In the genomic region with DNA sequence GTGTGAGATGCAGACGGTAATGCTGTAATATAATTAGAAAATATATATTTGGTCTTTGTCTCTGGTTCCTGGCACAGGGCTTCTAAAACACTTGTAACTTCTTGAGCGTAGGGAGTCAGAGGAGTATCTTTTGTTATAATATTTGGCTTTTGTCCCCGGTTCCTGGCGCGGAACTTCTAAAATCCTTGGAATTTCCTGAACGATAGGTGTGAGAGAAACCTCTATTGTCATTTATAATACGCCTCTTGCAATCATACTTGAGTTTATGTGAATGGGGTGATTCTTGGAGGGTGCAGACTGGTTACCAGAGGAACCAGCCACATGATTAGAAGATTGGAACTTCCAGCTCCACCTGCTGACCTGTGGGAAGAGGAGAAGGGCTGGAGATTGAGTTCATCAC, we compare ENCODE assay signal across 1 cellular context.
TF ChIP-seq lines count a peak whose summit lies in the region.

No MANE protein-coding gene starts in this region.

TF ChIP-seq in GM23338, 12 proteins besides CTCF, POLR2A, EP300 and RAD21 (continued from another document):
- TF ChIP-seq, protein P1, sequence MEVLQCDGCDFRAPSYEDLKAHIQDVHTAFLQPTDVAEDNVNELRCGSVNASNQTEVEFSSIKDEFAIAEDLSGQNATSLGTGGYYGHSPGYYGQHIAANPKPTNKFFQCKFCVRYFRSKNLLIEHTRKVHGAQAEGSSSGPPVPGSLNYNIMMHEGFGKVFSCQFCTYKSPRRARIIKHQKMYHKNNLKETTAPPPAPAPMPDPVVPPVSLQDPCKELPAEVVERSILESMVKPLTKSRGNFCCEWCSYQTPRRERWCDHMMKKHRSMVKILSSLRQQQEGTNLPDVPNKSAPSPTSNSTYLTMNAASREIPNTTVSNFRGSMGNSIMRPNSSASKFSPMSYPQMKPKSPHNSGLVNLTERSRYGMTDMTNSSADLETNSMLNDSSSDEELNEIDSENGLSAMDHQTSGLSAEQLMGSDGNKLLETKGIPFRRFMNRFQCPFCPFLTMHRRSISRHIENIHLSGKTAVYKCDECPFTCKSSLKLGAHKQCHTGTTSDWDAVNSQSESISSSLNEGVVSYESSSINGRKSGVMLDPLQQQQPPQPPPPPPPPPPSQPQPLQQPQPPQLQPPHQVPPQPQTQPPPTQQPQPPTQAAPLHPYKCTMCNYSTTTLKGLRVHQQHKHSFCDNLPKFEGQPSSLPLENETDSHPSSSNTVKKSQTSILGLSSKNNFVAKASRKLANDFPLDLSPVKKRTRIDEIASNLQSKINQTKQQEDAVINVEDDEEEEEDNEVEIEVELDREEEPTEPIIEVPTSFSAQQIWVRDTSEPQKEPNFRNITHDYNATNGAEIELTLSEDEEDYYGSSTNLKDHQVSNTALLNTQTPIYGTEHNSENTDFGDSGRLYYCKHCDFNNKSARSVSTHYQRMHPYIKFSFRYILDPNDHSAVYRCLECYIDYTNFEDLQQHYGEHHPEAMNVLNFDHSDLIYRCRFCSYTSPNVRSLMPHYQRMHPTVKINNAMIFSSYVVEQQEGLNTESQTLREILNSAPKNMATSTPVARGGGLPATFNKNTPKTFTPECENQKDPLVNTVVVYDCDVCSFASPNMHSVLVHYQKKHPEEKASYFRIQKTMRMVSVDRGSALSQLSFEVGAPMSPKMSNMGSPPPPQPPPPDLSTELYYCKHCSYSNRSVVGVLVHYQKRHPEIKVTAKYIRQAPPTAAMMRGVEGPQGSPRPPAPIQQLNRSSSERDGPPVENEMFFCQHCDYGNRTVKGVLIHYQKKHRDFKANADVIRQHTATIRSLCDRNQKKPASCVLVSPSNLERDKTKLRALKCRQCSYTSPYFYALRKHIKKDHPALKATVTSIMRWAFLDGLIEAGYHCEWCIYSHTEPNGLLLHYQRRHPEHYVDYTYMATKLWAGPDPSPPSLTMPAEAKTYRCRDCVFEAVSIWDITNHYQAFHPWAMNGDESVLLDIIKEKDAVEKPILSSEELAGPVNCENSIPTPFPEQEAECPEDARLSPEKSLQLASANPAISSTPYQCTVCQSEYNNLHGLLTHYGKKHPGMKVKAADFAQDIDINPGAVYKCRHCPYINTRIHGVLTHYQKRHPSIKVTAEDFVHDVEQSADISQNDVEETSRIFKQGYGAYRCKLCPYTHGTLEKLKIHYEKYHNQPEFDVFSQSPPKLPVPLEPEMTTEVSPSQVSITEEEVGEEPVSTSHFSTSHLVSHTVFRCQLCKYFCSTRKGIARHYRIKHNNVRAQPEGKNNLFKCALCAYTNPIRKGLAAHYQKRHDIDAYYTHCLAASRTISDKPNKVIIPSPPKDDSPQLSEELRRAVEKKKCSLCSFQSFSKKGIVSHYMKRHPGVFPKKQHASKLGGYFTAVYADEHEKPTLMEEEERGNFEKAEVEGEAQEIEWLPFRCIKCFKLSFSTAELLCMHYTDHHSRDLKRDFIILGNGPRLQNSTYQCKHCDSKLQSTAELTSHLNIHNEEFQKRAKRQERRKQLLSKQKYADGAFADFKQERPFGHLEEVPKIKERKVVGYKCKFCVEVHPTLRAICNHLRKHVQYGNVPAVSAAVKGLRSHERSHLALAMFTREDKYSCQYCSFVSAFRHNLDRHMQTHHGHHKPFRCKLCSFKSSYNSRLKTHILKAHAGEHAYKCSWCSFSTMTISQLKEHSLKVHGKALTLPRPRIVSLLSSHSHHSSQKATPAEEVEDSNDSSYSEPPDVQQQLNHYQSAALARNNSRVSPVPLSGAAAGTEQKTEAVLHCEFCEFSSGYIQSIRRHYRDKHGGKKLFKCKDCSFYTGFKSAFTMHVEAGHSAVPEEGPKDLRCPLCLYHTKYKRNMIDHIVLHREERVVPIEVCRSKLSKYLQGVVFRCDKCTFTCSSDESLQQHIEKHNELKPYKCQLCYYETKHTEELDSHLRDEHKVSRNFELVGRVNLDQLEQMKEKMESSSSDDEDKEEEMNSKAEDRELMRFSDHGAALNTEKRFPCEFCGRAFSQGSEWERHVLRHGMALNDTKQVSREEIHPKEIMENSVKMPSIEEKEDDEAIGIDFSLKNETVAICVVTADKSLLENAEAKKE (CRISPR knock-in tag; IDR thresholded peaks at IDR 0.05) = no peak
- TF ChIP-seq CREB1 (CRISPR knock-in tag; IDR thresholded peaks at IDR 0.05; ENCODE audit: low read depth) (no peak), NANOG (IDR thresholded peaks at IDR 0.05; ENCODE audit: borderline replicate concordance) (no peak), STAT1 (IDR thresholded peaks at IDR 0.05; ENCODE audit: unreplicated experiment) (no peak)
- TF ChIP-seq, protein P2, sequence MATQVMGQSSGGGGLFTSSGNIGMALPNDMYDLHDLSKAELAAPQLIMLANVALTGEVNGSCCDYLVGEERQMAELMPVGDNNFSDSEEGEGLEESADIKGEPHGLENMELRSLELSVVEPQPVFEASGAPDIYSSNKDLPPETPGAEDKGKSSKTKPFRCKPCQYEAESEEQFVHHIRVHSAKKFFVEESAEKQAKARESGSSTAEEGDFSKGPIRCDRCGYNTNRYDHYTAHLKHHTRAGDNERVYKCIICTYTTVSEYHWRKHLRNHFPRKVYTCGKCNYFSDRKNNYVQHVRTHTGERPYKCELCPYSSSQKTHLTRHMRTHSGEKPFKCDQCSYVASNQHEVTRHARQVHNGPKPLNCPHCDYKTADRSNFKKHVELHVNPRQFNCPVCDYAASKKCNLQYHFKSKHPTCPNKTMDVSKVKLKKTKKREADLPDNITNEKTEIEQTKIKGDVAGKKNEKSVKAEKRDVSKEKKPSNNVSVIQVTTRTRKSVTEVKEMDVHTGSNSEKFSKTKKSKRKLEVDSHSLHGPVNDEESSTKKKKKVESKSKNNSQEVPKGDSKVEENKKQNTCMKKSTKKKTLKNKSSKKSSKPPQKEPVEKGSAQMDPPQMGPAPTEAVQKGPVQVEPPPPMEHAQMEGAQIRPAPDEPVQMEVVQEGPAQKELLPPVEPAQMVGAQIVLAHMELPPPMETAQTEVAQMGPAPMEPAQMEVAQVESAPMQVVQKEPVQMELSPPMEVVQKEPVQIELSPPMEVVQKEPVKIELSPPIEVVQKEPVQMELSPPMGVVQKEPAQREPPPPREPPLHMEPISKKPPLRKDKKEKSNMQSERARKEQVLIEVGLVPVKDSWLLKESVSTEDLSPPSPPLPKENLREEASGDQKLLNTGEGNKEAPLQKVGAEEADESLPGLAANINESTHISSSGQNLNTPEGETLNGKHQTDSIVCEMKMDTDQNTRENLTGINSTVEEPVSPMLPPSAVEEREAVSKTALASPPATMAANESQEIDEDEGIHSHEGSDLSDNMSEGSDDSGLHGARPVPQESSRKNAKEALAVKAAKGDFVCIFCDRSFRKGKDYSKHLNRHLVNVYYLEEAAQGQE (IDR thresholded peaks at IDR 0.05; ENCODE audit: unreplicated experiment) = no peak
